Comparison of ENCODE assay signal across 8 cellular contexts in genomic region chr7:43112088-43112940, GRCh38. TPM values are rescaled to one million over a fixed set of nuclear protein-coding genes. Genes with fewer than 3 reads are reported as not detected.
DNase-seq lines count a peak whose midpoint lies in the region; TF ChIP-seq lines count a peak whose summit lies in the region.

Gene HECW1, plus strand, starts transcription at chr7:43112647. Its CDS starts 131,259 bp downstream, at chr7:43243906.

- H3K36me3 ChIP-seq in tibial artery = no peaks in the 10 kb centered on the region

- intact Hi-C loops in activated CD4-positive, alpha-beta T cell treated with anti-CD3 and anti-CD28 coated beads, Interleukin-2, amount 10 ng/mL, durations not matched to agents 24 days and 14 days (cut with micrococcal nuclease) = no loop called here
- intact Hi-C loops in tibial artery (cut with DNase I; ENCODE audit: low total_unique reads) = no loop called here

- peak within 1 kb of the TSS; percentile 17 to 49 for H3K4me3 ChIP-seq in tibial artery

- H3K4me1 Mint-ChIP-seq in activated CD4-positive, alpha-beta T cell treated with anti-CD3 and anti-CD28 coated beads, Interleukin-2, amount 10 ng/mL, durations not matched to agents 24 days and 14 days = peaks cover 6% of the 10 kb centered on the region
- peaks cover 6% of the 10 kb centered on the region for H3K4me1 Mint-ChIP-seq in activated T-cell treated with anti-CD3 and anti-CD28 coated beads, Interleukin-2, amount 50 U/mL, for 24 hours (ENCODE audit: low read depth)

- peaks cover 0 to 31% (median 21%) of the 10 kb centered on the region in 4 donors for H3K4me1 ChIP-seq in tibial artery

- H3K9me3 ChIP-seq in tibial artery = no peaks in the 10 kb centered on the region

- H3K4me3 Mint-ChIP-seq in activated CD4-positive, alpha-beta T cell treated with anti-CD3 and anti-CD28 coated beads, Interleukin-2, amount 10 ng/mL, durations not matched to agents 24 days and 14 days = peak within 1 kb of the TSS; percentile 46
- no peak within 1 kb of the TSS for H3K4me3 Mint-ChIP-seq in activated T-cell treated with anti-CD3 and anti-CD28 coated beads, Interleukin-2, amount 50 U/mL, for 24 hours

- peaks cover 5 to 77% of the 10 kb centered on the region in 2 donors for H3K27me3 ChIP-seq in tibial artery

- H3K27me3 Mint-ChIP-seq in activated CD4-positive, alpha-beta T cell treated with anti-CD3 and anti-CD28 coated beads, Interleukin-2, amount 10 ng/mL, durations not matched to agents 24 days and 14 days = peaks cover 71% of the 10 kb centered on the region
- peaks cover 80% of the 10 kb centered on the region for H3K27me3 Mint-ChIP-seq in activated T-cell treated with anti-CD3 and anti-CD28 coated beads, Interleukin-2, amount 50 U/mL, for 24 hours

- H3K9me3 Mint-ChIP-seq in activated CD4-positive, alpha-beta T cell treated with anti-CD3 and anti-CD28 coated beads, Interleukin-2, amount 10 ng/mL, durations not matched to agents 24 days and 14 days = no peaks in the 10 kb centered on the region
- H3K9me3 Mint-ChIP-seq in activated T-cell treated with anti-CD3 and anti-CD28 coated beads, Interleukin-2, amount 50 U/mL, for 24 hours = no peaks in the 10 kb centered on the region

- no peak within 1 kb of the TSS for H3K27ac Mint-ChIP-seq in activated CD4-positive, alpha-beta T cell treated with anti-CD3 and anti-CD28 coated beads, Interleukin-2, amount 10 ng/mL, durations not matched to agents 24 days and 14 days
- H3K27ac Mint-ChIP-seq in activated T-cell treated with anti-CD3 and anti-CD28 coated beads, Interleukin-2, amount 50 U/mL, for 24 hours = no peak within 1 kb of the TSS

- no peak for DNase-seq in activated CD4-positive, alpha-beta T cell treated with anti-CD3 and anti-CD28 coated beads, Interleukin-2, amount 10 ng/mL, durations not matched to agents 24 days and 14 days
- no peak for DNase-seq in activated CD4-positive, alpha-beta T cell treated with anti-CD3 and anti-CD28 coated beads, Interleukin-2, amount 50 U/mL, for 4 hours
- DNase-seq in iPS-NIHi7 (ENCODE audit: extremely low spot score) = peak; percentile 50
- DNase-seq in tibial artery = no peak
- no peak for DNase-seq in activated T-cell treated with anti-CD3 and anti-CD28 coated beads, Interleukin-2, amount 50 U/mL, for 24 hours
- DNase-seq in SKM-1 treated with dmso at 0.1 percent for 144 hours (lab: John Stamatoyannopoulos, UW; ENCODE audit: unreplicated experiment) = no peak
- no peak for DNase-seq in NK-92 (lab: John Stamatoyannopoulos, UW; ENCODE audit: unreplicated experiment)

- H3K27ac ChIP-seq in angular gyrus (ENCODE audit: low read depth, low read length) (peak within 1 kb of the TSS; percentile 63), tibial artery (no peak within 1 kb of the TSS)

- H3K36me3 Mint-ChIP-seq in activated CD4-positive, alpha-beta T cell treated with anti-CD3 and anti-CD28 coated beads, Interleukin-2, amount 10 ng/mL, durations not matched to agents 24 days and 14 days (ENCODE audit: low read depth) = no peaks in the 10 kb centered on the region
- no peaks in the 10 kb centered on the region for H3K36me3 Mint-ChIP-seq in activated T-cell treated with anti-CD3 and anti-CD28 coated beads, Interleukin-2, amount 50 U/mL, for 24 hours (ENCODE audit: low read depth)

- no peak for TF ChIP-seq CTCF in tibial artery (IDR thresholded peaks at IDR 0.05)

RNA-seq across cellular contexts. Expression of gene HECW1, which starts in this region (rescaled TPM):
- total RNA-seq in activated CD4-positive, alpha-beta T cell treated with anti-CD3 and anti-CD28 coated beads, Interleukin-2, amount 10 ng/mL, durations not matched to agents 24 days and 14 days = not detected in 2 replicates
